In the genomic region with DNA sequence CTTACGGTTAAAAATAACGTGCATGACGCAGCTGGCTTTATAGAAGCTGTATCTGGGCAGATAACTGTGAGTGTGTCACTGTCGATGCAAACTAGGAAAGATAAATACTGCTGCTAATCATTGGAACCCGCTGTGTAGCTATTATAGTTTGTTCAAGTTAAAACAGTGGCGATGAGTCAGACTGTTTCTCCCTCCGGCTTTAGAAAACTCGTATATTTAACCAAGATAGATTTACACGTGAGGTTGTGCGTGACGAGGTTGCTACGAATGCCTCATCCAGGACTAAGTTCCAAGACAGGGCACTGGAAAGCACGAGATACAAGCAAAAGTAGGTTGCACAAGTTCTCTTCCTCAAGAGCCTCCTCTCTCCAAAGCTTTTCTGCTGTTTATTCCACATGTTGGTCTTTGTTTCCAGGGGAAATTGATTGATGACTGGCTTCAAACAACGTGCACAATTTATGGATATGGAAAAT, we compare ENCODE assay signal across 13 cellular contexts.
A peak's percentile ranks its signal among the peaks of the same experiment; 100 is the strongest.
DNase-seq lines count a peak whose midpoint lies in the region; ATAC-seq, FAIRE-seq and TF ChIP-seq lines count a peak whose summit lies in the region.
"Had no signal": no experiment of that assay in that cellular context is flagged by ENCODE, and none has a peak within 500 bp of the region (broad histone marks: within the 10 kb centered on the region; RNA-seq: fewer than 3 reads in every experiment).

No MANE protein-coding gene starts in this region.

- peak; percentile 91 for FAIRE-seq in islet of Langerhans (lab: Jason Lieb, UNC)
- FAIRE-seq: GM19239 had no signal

- intact Hi-C loops in left colon (cut with DNase I, micrococcal nuclease) = no loop called here

- H3K4me3 ChIP-seq in AG10803 (ENCODE audit: low read length) = no peak overlapping the region
- H3K4me3 ChIP-seq in LNCaP clone FGC (ENCODE audit: low read depth, low read length) = no peak overlapping the region

- no peak for ATAC-seq in left colon
- no peak for ATAC-seq in HG02981 (IDR thresholded peaks at IDR 0.05; ENCODE audit: unreplicated experiment)
- no peak for ATAC-seq in GM18870 (IDR thresholded peaks at IDR 0.05; ENCODE audit: unreplicated experiment)
- ATAC-seq: left lobe of liver; stimulated activated naive B cell treated with anti-CD40 and anti-IgM and Interleukin-4, amounts not matched to agents 10 μg/mL and 1 μg/mL and 100 μg/mL, for 72 hours had no signal

- no peak for TF ChIP-seq CTCF in AG10803 (conservative IDR thresholded peaks at IDR 0.05; ENCODE audit: low read length)
- no peak for TF ChIP-seq CTCF in LNCaP clone FGC (IDR thresholded peaks at IDR 0.05; ENCODE audit: control insufficient read depth, extremely low read depth, insufficient read depth)

- DNase-seq in AG10803 (ENCODE audit: low read depth) = peak; percentile 68
- peak; percentile 15 for DNase-seq in LNCaP clone FGC (ENCODE audit: low read depth)
- DNase-seq in amniotic epithelial cell (ENCODE audit: low read depth) = peak; percentile 88
- no peak for DNase-seq in left colon
- DNase-seq in effector CD4-positive, alpha-beta T cell = no peak
- DNase-seq: DMS 273 treated with DMSO at 0.1 percent for 48 hours; Karpas-422; stimulated activated naive B cell treated with anti-CD40 and anti-IgM and Interleukin-4, amounts not matched to agents 10 μg/mL and 1 μg/mL and 100 μg/mL, for 72 hours had no signal

Comparison
In these comparisons a context has a peak if more than half of its experiments do, and no peak if none do; other contexts are left out.
1. DNase-seq: peak in AG10803 (single experiment), LNCaP clone FGC (single experiment) and amniotic epithelial cell (single experiment); none in left colon (0 of 2) and effector CD4-positive, alpha-beta T cell (single experiment).